In genomic region chr4:150209140-150209829, GRCh38 we compare ENCODE assay signal across 9 cellular contexts.
DNase-seq lines count a peak whose midpoint lies in the region; ATAC-seq and TF ChIP-seq lines count a peak whose summit lies in the region.
"Had no signal": no experiment of that assay in that cellular context is flagged by ENCODE, and none has a peak within 500 bp of the region (broad histone marks: within the 10 kb centered on the region; RNA-seq: fewer than 3 reads in every experiment).

No MANE protein-coding gene starts in this region.

- H3K27me3 ChIP-seq in Caco-2 (replicated peaks; ENCODE audit: control insufficient read depth, insufficient read depth, low read length) (no peaks in the 10 kb centered on the region), MM.1S (replicated peaks; ENCODE audit: insufficient read depth, low read length) (peaks cover 12% of the 10 kb centered on the region), upper lobe of right lung (no peaks in the 10 kb centered on the region)

- H3K36me3 ChIP-seq in Caco-2 (ENCODE audit: control insufficient read depth, insufficient read depth, low read length), result no peaks in the 10 kb centered on the region
- H3K36me3 ChIP-seq in MM.1S (replicated peaks; ENCODE audit: insufficient read depth, low read length), result no peaks in the 10 kb centered on the region
- H3K36me3 ChIP-seq in upper lobe of right lung, result no peaks in the 10 kb centered on the region

- peaks cover 11% of the 10 kb centered on the region for H3F3A ChIP-seq in MM.1S (ENCODE audit: insufficient read depth, low read length)

- CTCF ChIA-PET in Caco-2 (lab: Charles Lee), result interaction anchor here (0.5 to 2.1 kb wide), 11 partner anchors 13 to 658 kb away, joined by 3 to 14 read pairs (median 4); partner anchors contain the start of gene DCLK2

- no peaks in the 10 kb centered on the region for H3K4me1 ChIP-seq in Caco-2
- peaks cover 20% of the 10 kb centered on the region for H3K4me1 ChIP-seq in MM.1S (ENCODE audit: low read length)
- H3K4me1 ChIP-seq in upper lobe of right lung, result peaks cover 7% of the 10 kb centered on the region

- no peak overlapping the region for H3K9ac ChIP-seq in MM.1S (ENCODE audit: low read length)

- H3K9me3 ChIP-seq in Caco-2 (no peaks in the 10 kb centered on the region), MM.1S (replicated peaks; ENCODE audit: insufficient read depth, low read length) (no peaks in the 10 kb centered on the region), upper lobe of right lung (no peaks in the 10 kb centered on the region)

- no TSS peak for BruUV-seq in Caco-2 (replicated peaks; lab: Mats Ljungman, UMichigan)

- no peaks in the 10 kb centered on the region for H3K4me1 Mint-ChIP-seq in Caco-2 (ENCODE audit: low read depth, unreplicated experiment)
- no peaks in the 10 kb centered on the region for H3K4me1 Mint-ChIP-seq in activated T-helper 2 cell treated with anti-CD3 and anti-CD28 coated beads, Interferon-gamma antibody, Interleukin-2, Interleukin-4, amounts not matched to agents 10 μg/mL and 5 μg/mL and 100 μg/mL, durations not matched to agents 14 hours and 24 hours and 36 hours (ENCODE audit: low read depth)

- POLR2A ChIA-PET in Caco-2 (lab: Charles Lee), result no interaction called here

- no peaks in the 10 kb centered on the region for H3K27me3 Mint-ChIP-seq in Caco-2 (ENCODE audit: insufficient read depth, unreplicated experiment)
- peaks cover 6% of the 10 kb centered on the region for H3K27me3 Mint-ChIP-seq in activated T-helper 2 cell treated with anti-CD3 and anti-CD28 coated beads, Interferon-gamma antibody, Interleukin-2, Interleukin-4, amounts not matched to agents 10 μg/mL and 5 μg/mL and 100 μg/mL, durations not matched to agents 14 hours and 24 hours and 36 hours (ENCODE audit: low read depth)

- H3K4me2 ChIP-seq in MM.1S (ENCODE audit: low read depth, low read length), result no peak overlapping the region

- H3K27ac ChIP-seq in MM.1S (ENCODE audit: low read length) (no peak overlapping the region), upper lobe of right lung (no peak overlapping the region)
- H3K27ac ChIP-seq: skin epidermis had no signal

- ATAC-seq in upper lobe of right lung (peak; percentile 82), GM18909 (IDR thresholded peaks at IDR 0.05; ENCODE audit: poor library complexity, unreplicated experiment) (no peak)

- no peaks in the 10 kb centered on the region for H4K20me1 ChIP-seq in MM.1S (ENCODE audit: insufficient read depth, low read length)

- no peaks in the 10 kb centered on the region for H3K79me2 ChIP-seq in MM.1S (ENCODE audit: low read length)

- intact Hi-C loops in Caco-2 (cut with micrococcal nuclease; ENCODE audit: unreplicated experiment), result loop anchor here (1.0 to 2.0 kb wide), 4 partner anchors 128 to 228 kb away; no protein-coding TSS in a partner anchor
- intact Hi-C loops in upper lobe of right lung (cut with DNase I), result no loop called here
- intact Hi-C loops in activated T-helper 2 cell treated with anti-CD3 and anti-CD28 coated beads, Interferon-gamma antibody, Interleukin-2, Interleukin-4, amounts not matched to agents 10 μg/mL and 5 μg/mL and 100 μg/mL, durations not matched to agents 14 hours and 24 hours and 36 hours (cut with micrococcal nuclease), result no loop called here

- H3K4me3 Mint-ChIP-seq in Caco-2 (ENCODE audit: unreplicated experiment), result no peak overlapping the region
- no peak overlapping the region for H3K4me3 Mint-ChIP-seq in activated T-helper 2 cell treated with anti-CD3 and anti-CD28 coated beads, Interferon-gamma antibody, Interleukin-2, Interleukin-4, amounts not matched to agents 10 μg/mL and 5 μg/mL and 100 μg/mL, durations not matched to agents 14 hours and 24 hours and 36 hours (ENCODE audit: low read depth)

- TF ChIP-seq CTCF in Caco-2 (IDR thresholded peaks at IDR 0.05; ENCODE audit: insufficient read depth in 1 of 2, low read depth in 1 of 2, low read length in 1 of 2, severe bottlenecking in 1 of 2, unreplicated experiment in 1 of 2) (peak; percentile 34 to 63), MM.1S (IDR thresholded peaks at IDR 0.05; ENCODE audit: low read length) (peak; percentile 47), upper lobe of right lung (IDR thresholded peaks at IDR 0.05) (peak; percentile 59)

- DNase-seq in Caco-2 (peak; percentile 68 to 71), GM19240 (ENCODE audit: insufficient read length, low spot score) (peak; percentile 13), MM.1S (peak; percentile 42), astrocyte of the hippocampus (ENCODE audit: low read depth, low spot score) (peak; percentile 82), kidney glomerular epithelial cell (lab: John Stamatoyannopoulos, UW) (peak; percentile 57), upper lobe of right lung (peak; percentile 68)
- DNase-seq in activated T-helper 2 cell treated with anti-CD3 and anti-CD28 coated beads, Interferon-gamma antibody, Interleukin-2, Interleukin-4, amounts not matched to agents 10 μg/mL and 5 μg/mL and 100 μg/mL, durations not matched to agents 14 hours and 24 hours and 36 hours (ENCODE audit: low spot score), result no peak

- no peaks in the 10 kb centered on the region for H3K9me2 ChIP-seq in MM.1S (replicated peaks; ENCODE audit: insufficient read depth, low read length)

- H3K36me3 Mint-ChIP-seq in Caco-2 (ENCODE audit: insufficient read depth, unreplicated experiment), result peaks cover 4% of the 10 kb centered on the region
- H3K36me3 Mint-ChIP-seq in activated T-helper 2 cell treated with anti-CD3 and anti-CD28 coated beads, Interferon-gamma antibody, Interleukin-2, Interleukin-4, amounts not matched to agents 10 μg/mL and 5 μg/mL and 100 μg/mL, durations not matched to agents 14 hours and 24 hours and 36 hours (ENCODE audit: low read depth), result no peaks in the 10 kb centered on the region

- H3K4me3 ChIP-seq in Caco-2 (ENCODE audit: low read depth, low read length), result no peak overlapping the region
- no peak overlapping the region for H3K4me3 ChIP-seq in MM.1S (ENCODE audit: low read length)
- no peak overlapping the region for H3K4me3 ChIP-seq in upper lobe of right lung
- H3K4me3 ChIP-seq: skin epidermis had no signal

- no peak overlapping the region for H3K27ac Mint-ChIP-seq in Caco-2 (ENCODE audit: unreplicated experiment)
- H3K27ac Mint-ChIP-seq in activated T-helper 2 cell treated with anti-CD3 and anti-CD28 coated beads, Interferon-gamma antibody, Interleukin-2, Interleukin-4, amounts not matched to agents 10 μg/mL and 5 μg/mL and 100 μg/mL, durations not matched to agents 14 hours and 24 hours and 36 hours, result no peak overlapping the region

- H2AFZ ChIP-seq in MM.1S (ENCODE audit: low read length), result no peak overlapping the region

- H3K9me3 Mint-ChIP-seq in Caco-2 (ENCODE audit: unreplicated experiment), result no peaks in the 10 kb centered on the region
- no peaks in the 10 kb centered on the region for H3K9me3 Mint-ChIP-seq in activated T-helper 2 cell treated with anti-CD3 and anti-CD28 coated beads, Interferon-gamma antibody, Interleukin-2, Interleukin-4, amounts not matched to agents 10 μg/mL and 5 μg/mL and 100 μg/mL, durations not matched to agents 14 hours and 24 hours and 36 hours
